In genomic region chr11:3280662-3281061, GRCh38 we compare ENCODE assay signal across 17 cellular contexts. TPM values are rescaled to one million over a fixed set of nuclear protein-coding genes. Genes with fewer than 3 reads are reported as not detected.
"Had no signal": no experiment of that assay in that cellular context is flagged by ENCODE, and none has a peak within 500 bp of the region (broad histone marks: within the 10 kb centered on the region; RNA-seq: fewer than 3 reads in every experiment).

No MANE protein-coding gene starts in this region.

RNA-seq across cellular contexts. Expression of gene MRGPRE, which starts 48.4 kb away (rescaled TPM):
- total RNA-seq: chondrocyte, colonic mucosa, dermis blood vessel endothelial cell, dermis microvascular lymphatic vessel endothelial cell, endodermal cell, endothelial cell of umbilical vein, epithelial cell of proximal tubule, esophagus mucosa, fibroblast of villous mesenchyme, foreskin keratinocyte, frontal cortex, gastrocnemius medialis, gastroesophageal sphincter, glomerular endothelial cell had no signal
- polyA plus RNA-seq: endothelial cell of umbilical vein, esophagus, fibroblast of lung, foreskin keratinocyte, heart right ventricle had no signal
